Comparison of ENCODE assay signal across 8 cellular contexts in genomic region chr19:49930483-49931011, GRCh38. TPM values are rescaled to one million over a fixed set of nuclear protein-coding genes. Genes with fewer than 3 reads are reported as not detected.
DNase-seq lines count a peak whose midpoint lies in the region; ATAC-seq, FAIRE-seq and TF ChIP-seq lines count a peak whose summit lies in the region.

No MANE protein-coding gene starts in this region.

- peak overlapping the region in 1 of 2 donors; percentile 72 for H3K4me3 ChIP-seq in kidney (ENCODE audit: low read length in 2 of 2)
- peak overlapping the region in 3 of 4 donors; percentile 73 to 90 (median 77) for H3K4me3 ChIP-seq in upper lobe of left lung

- CTCF ChIA-PET in activated naive CD4-positive, alpha-beta T cell treated with anti-CD3 and anti-CD28 coated beads, Interleukin-2, amount 10 ng/mL, durations not matched to agents 7 days and 5 days (lab: Charles Lee) = interaction anchor here (0.8 to 1.2 kb wide), 2 partner anchors 54 to 205 kb away, joined by 3 read pairs; no protein-coding TSS in a partner anchor

- TF ChIP-seq EP300 in upper lobe of left lung (IDR thresholded peaks at IDR 0.05) = no peak

- H3K27me3 Mint-ChIP-seq in activated naive CD4-positive, alpha-beta T cell treated with anti-CD3 and anti-CD28 coated beads, Interleukin-2, amount 10 ng/mL, durations not matched to agents 7 days and 5 days = peaks cover 42% of the 10 kb centered on the region
- H3K27me3 Mint-ChIP-seq in activated naive CD8-positive, alpha-beta T cell treated with anti-CD3 and anti-CD28 coated beads, Interleukin-2, amount 10 ng/mL, durations not matched to agents 7 days and 5 days = peaks cover 3% of the 10 kb centered on the region

- no peaks in the 10 kb centered on the region for H3K27me3 ChIP-seq in upper lobe of left lung

- POLR2A ChIA-PET in activated naive CD8-positive, alpha-beta T cell treated with anti-CD3 and anti-CD28 coated beads, Interleukin-2, amount 10 ng/mL, durations not matched to agents 7 days and 5 days (lab: Charles Lee) = interaction anchor here (0.8 to 2.8 kb wide), 6 partner anchors 34 to 123 kb away, joined by 3 to 20 read pairs (median 15); partner anchors contain the start of genes AKT1S1, IL4I1, TBC1D17 and VRK3

- 65 to 71% methylated on average over 12 to 14 of the region's 15 CpGs for WGBS in upper lobe of left lung, 2 donors

- H3K36me3 ChIP-seq in kidney (ENCODE audit: control insufficient read depth in 1 of 2, insufficient read depth in 2 of 2, low read length in 2 of 2) (peaks cover under 1 to 6% of the 10 kb centered on the region in 2 donors), upper lobe of left lung (peaks cover 0 to 21% (median 17%) of the 10 kb centered on the region in 4 donors)

- H3K4me1 ChIP-seq in kidney (ENCODE audit: control insufficient read depth in 1 of 2, insufficient read depth in 1 of 2, low read depth in 1 of 2, low read length in 2 of 2) (peaks cover 3 to 10% of the 10 kb centered on the region in 2 donors), upper lobe of left lung (peaks cover 25 to 35% (median 27%) of the 10 kb centered on the region in 4 donors)

- H3K36me3 Mint-ChIP-seq in activated naive CD4-positive, alpha-beta T cell treated with anti-CD3 and anti-CD28 coated beads, Interleukin-2, amount 10 ng/mL, durations not matched to agents 7 days and 5 days = peaks cover 37% of the 10 kb centered on the region
- peaks cover 28% of the 10 kb centered on the region for H3K36me3 Mint-ChIP-seq in activated naive CD8-positive, alpha-beta T cell treated with anti-CD3 and anti-CD28 coated beads, Interleukin-2, amount 10 ng/mL, durations not matched to agents 7 days and 5 days

- H3K27ac Mint-ChIP-seq in activated naive CD4-positive, alpha-beta T cell treated with anti-CD3 and anti-CD28 coated beads, Interleukin-2, amount 10 ng/mL, durations not matched to agents 7 days and 5 days = peak overlapping the region; percentile 98
- H3K27ac Mint-ChIP-seq in activated naive CD8-positive, alpha-beta T cell treated with anti-CD3 and anti-CD28 coated beads, Interleukin-2, amount 10 ng/mL, durations not matched to agents 7 days and 5 days = peak overlapping the region; percentile 98

- ATAC-seq in activated naive CD8-positive, alpha-beta T cell treated with anti-CD3 and anti-CD28 coated beads, Interleukin-2, amount 10 ng/mL, durations not matched to agents 7 days and 5 days (ENCODE audit: low read depth) = no peak
- ATAC-seq in upper lobe of left lung (ENCODE audit: low FRiP score in 2 of 2) (no peak), HG03439 (IDR thresholded peaks at IDR 0.05; ENCODE audit: unreplicated experiment) (no peak)

- H3K4me1 Mint-ChIP-seq in activated naive CD4-positive, alpha-beta T cell treated with anti-CD3 and anti-CD28 coated beads, Interleukin-2, amount 10 ng/mL, durations not matched to agents 7 days and 5 days = peaks cover 66% of the 10 kb centered on the region
- H3K4me1 Mint-ChIP-seq in activated naive CD8-positive, alpha-beta T cell treated with anti-CD3 and anti-CD28 coated beads, Interleukin-2, amount 10 ng/mL, durations not matched to agents 7 days and 5 days = peaks cover 41% of the 10 kb centered on the region

- TF ChIP-seq POLR2A in upper lobe of left lung (IDR thresholded peaks at IDR 0.05) = no peak

- no peak for DNase-seq in activated naive CD4-positive, alpha-beta T cell treated with anti-CD3 and anti-CD28 coated beads, Interleukin-2, amount 10 ng/mL, durations not matched to agents 7 days and 5 days
- DNase-seq in activated naive CD4-positive, alpha-beta T cell treated with Interleukin-2 at 50 U/mL for 16 hours = no peak
- DNase-seq in activated naive CD8-positive, alpha-beta T cell treated with anti-CD3 and anti-CD28 coated beads, Interleukin-2, amount 10 ng/mL, durations not matched to agents 7 days and 5 days = no peak
- peak; percentile 84 for DNase-seq in kidney
- DNase-seq in upper lobe of left lung = no peak
- no peak for DNase-seq in HPDE6-E6E7 (ENCODE audit: extremely low spot score)
- DNase-seq in stimulated activated naive CD4-positive, alpha-beta T cell treated with Interleukin-2 at 50 U/mL for 16 hours (lab: John Stamatoyannopoulos, UW) = no peak

- H3K27ac ChIP-seq in kidney (ENCODE audit: low read depth in 2 of 2, low read length in 2 of 2) (no peak overlapping the region), upper lobe of left lung (peak overlapping the region; percentile 91 to 97 (median 94))

- H3K4me3 Mint-ChIP-seq in activated naive CD4-positive, alpha-beta T cell treated with anti-CD3 and anti-CD28 coated beads, Interleukin-2, amount 10 ng/mL, durations not matched to agents 7 days and 5 days = peak overlapping the region; percentile 91
- H3K4me3 Mint-ChIP-seq in activated naive CD8-positive, alpha-beta T cell treated with anti-CD3 and anti-CD28 coated beads, Interleukin-2, amount 10 ng/mL, durations not matched to agents 7 days and 5 days = peak overlapping the region; percentile 99

- intact Hi-C loops in kidney (cut with DNase I) = no loop called here

- TF ChIP-seq CTCF in kidney (IDR thresholded peaks at IDR 0.05; ENCODE audit: borderline replicate concordance, extremely low read depth, insufficient read depth) (no peak), upper lobe of left lung (IDR thresholded peaks at IDR 0.05) (no peak)

- no peak overlapping the region for H3K9ac ChIP-seq in kidney (ENCODE audit: low read length in 2 of 2)

- no peaks in the 10 kb centered on the region for H3K9me3 ChIP-seq in kidney (ENCODE audit: control insufficient read depth in 1 of 2, low read length in 2 of 2)
- H3K9me3 ChIP-seq in upper lobe of left lung = no peaks in the 10 kb centered on the region

- no peak for FAIRE-seq in kidney (lab: Jason Lieb, UNC)

- peaks cover 5% of the 10 kb centered on the region for H3K9me3 Mint-ChIP-seq in activated naive CD4-positive, alpha-beta T cell treated with anti-CD3 and anti-CD28 coated beads, Interleukin-2, amount 10 ng/mL, durations not matched to agents 7 days and 5 days
- H3K9me3 Mint-ChIP-seq in activated naive CD8-positive, alpha-beta T cell treated with anti-CD3 and anti-CD28 coated beads, Interleukin-2, amount 10 ng/mL, durations not matched to agents 7 days and 5 days = peaks cover 3% of the 10 kb centered on the region

RNA-seq across cellular contexts. Expression of gene NUP62, which starts 1.2 kb away (rescaled TPM):
- total RNA-seq in activated naive CD8-positive, alpha-beta T cell treated with anti-CD3 and anti-CD28 coated beads, Interleukin-2, amount 10 ng/mL, durations not matched to agents 7 days and 5 days = 100 to 1,000 TPM in 1 of 2 experiments, 10 to 100 TPM in 1; 94.2 to 105 TPM
- total RNA-seq in kidney (39.0 TPM), upper lobe of left lung (10 to 100 TPM; 34.7 to 44.4 (median 40.1) TPM)
- polyA plus RNA-seq in kidney (ENCODE audit: insufficient read depth, low read depth, low replicate concordance) = 17.1 TPM

RNA-seq across cellular contexts. Expression of gene ATF5, which starts 1.5 kb away (rescaled TPM):
- total RNA-seq in activated naive CD8-positive, alpha-beta T cell treated with anti-CD3 and anti-CD28 coated beads, Interleukin-2, amount 10 ng/mL, durations not matched to agents 7 days and 5 days = 1 to 10 TPM; 6.9 TPM
- total RNA-seq in kidney (36.4 TPM), upper lobe of left lung (10 to 100 TPM; 10.0 to 25.8 (median 15.3) TPM)
- 22.7 TPM for polyA plus RNA-seq in kidney (ENCODE audit: insufficient read depth, low read depth, low replicate concordance)

RNA-seq across cellular contexts. Expression of gene SIGLEC11, which starts 30.4 kb away (rescaled TPM):
- total RNA-seq in activated naive CD8-positive, alpha-beta T cell treated with anti-CD3 and anti-CD28 coated beads, Interleukin-2, amount 10 ng/mL, durations not matched to agents 7 days and 5 days = not detected
- total RNA-seq in kidney (1.2 TPM), upper lobe of left lung (1 to 10 TPM; 2.0 to 7.3 (median 4.4) TPM)
- 1.5 TPM for polyA plus RNA-seq in kidney (ENCODE audit: insufficient read depth, low read depth, low replicate concordance)

RNA-seq across cellular contexts. Expression of gene IL4I1, which starts 33.9 kb away (rescaled TPM):
- 1 to 10 TPM; 1.4 to 1.7 TPM for total RNA-seq in activated naive CD8-positive, alpha-beta T cell treated with anti-CD3 and anti-CD28 coated beads, Interleukin-2, amount 10 ng/mL, durations not matched to agents 7 days and 5 days
- total RNA-seq in kidney (12.8 TPM), upper lobe of left lung (1 to 10 TPM in 5 of 6 donors, under 1 TPM in 1; 0.44 to 7.3 (median 2.1) TPM)
- polyA plus RNA-seq in kidney (ENCODE audit: insufficient read depth, low read depth, low replicate concordance) = 0.82 TPM

RNA-seq across cellular contexts. Expression of gene TBC1D17, which starts 53.0 kb away (rescaled TPM):
- total RNA-seq in activated naive CD8-positive, alpha-beta T cell treated with anti-CD3 and anti-CD28 coated beads, Interleukin-2, amount 10 ng/mL, durations not matched to agents 7 days and 5 days = 10 to 100 TPM; 51.3 to 53.4 TPM
- total RNA-seq in kidney (43.6 TPM), upper lobe of left lung (100 to 1,000 TPM in 1 of 6 donors, 10 to 100 TPM in 5; 22.9 to 140 (median 61.2) TPM)
- 34.8 TPM for polyA plus RNA-seq in kidney (ENCODE audit: insufficient read depth, low read depth, low replicate concordance)

Comparison
In these comparisons a context has a peak if more than half of its experiments do, and no peak if none do; other contexts are left out.
1. H3K27ac ChIP-seq: peak in upper lobe of left lung (4 of 4); none in kidney (0 of 2).